In genomic region chr12:118183155-118183554, GRCh38 we compare ENCODE assay signal across 16 cellular contexts. TPM values are rescaled to one million over a fixed set of nuclear protein-coding genes. Genes with fewer than 3 reads are reported as not detected.
DNase-seq lines count a peak whose midpoint lies in the region; ATAC-seq, FAIRE-seq and TF ChIP-seq lines count a peak whose summit lies in the region.
"Had no signal": no experiment of that assay in that cellular context is flagged by ENCODE, and none has a peak within 500 bp of the region (broad histone marks: within the 10 kb centered on the region; RNA-seq: fewer than 3 reads in every experiment).

No MANE protein-coding gene starts in this region.

- peaks cover 11% of the 10 kb centered on the region for H3F3A ChIP-seq in SK-N-SH (replicated peaks; ENCODE audit: insufficient read depth)

- no peak overlapping the region for H3K4me3 Mint-ChIP-seq in activated CD4-positive, alpha-beta memory T cell treated with anti-CD3 and anti-CD28 coated beads for 36 hours
- H3K4me3 Mint-ChIP-seq: dendritic cell treated with granulocyte-macrophage colony-stimulating factor and Interleukin-4, amounts not matched to agents 40 ng/mL and 50 ng/mL, for 4 days had no signal

- no peaks in the 10 kb centered on the region for H3K9me2 ChIP-seq in SK-N-SH

- H3K4me2 ChIP-seq in SK-N-SH (peak overlapping the region; percentile 8; the same call in 1 of the 2 replicates), GM12878 (ENCODE audit: control insufficient read depth, insufficient read depth) (peak overlapping the region; percentile 62)

- SMC1A ChIA-PET in GM12878 (lab: Charles Lee; ENCODE audit: uncharacterized antibody, unreplicated experiment) = interaction anchor here (0.8 to 6.5 kb wide), 23 partner anchors 8 to 222 kb away, joined by 3 to 185 read pairs (median 5); partner anchors contain the start of genes PEBP1, SUDS3 and TAOK3

- TF ChIP-seq CTCF in SK-N-SH (IDR thresholded peaks at IDR 0.05) (no peak), GM12878 (IDR thresholded peaks at IDR 0.05 in 2 of 3, conservative IDR thresholded peaks at IDR 0.05 in 1 of 3; ENCODE audit: control insufficient read depth in 2 of 3, extremely low read depth in 1 of 3, insufficient read depth in 1 of 3, low read depth in 3 of 3, low read length in 3 of 3) (no peak), pancreas (IDR thresholded peaks at IDR 0.05) (no peak)

- peaks cover 16% of the 10 kb centered on the region for H3K36me3 Mint-ChIP-seq in activated CD4-positive, alpha-beta memory T cell treated with anti-CD3 and anti-CD28 coated beads for 36 hours

- POLR2A ChIA-PET in SK-N-SH (lab: Yijun Ruan, JAX) = interaction anchor here (3.2 kb wide), 1 partner anchor 193 kb away, joined by 13 read pairs; the partner anchor contains the start of gene SUDS3
- POLR2A ChIA-PET in GM12878 (lab: Charles Lee) = interaction anchor here (0.9 to 4.2 kb wide), 8 partner anchors 18 to 193 kb away, joined by 3 to 23 read pairs (median 5); partner anchors contain the start of gene SUDS3
- POLR2A ChIA-PET in activated CD4-positive, alpha-beta memory T cell treated with anti-CD3 and anti-CD28 coated beads for 36 hours (lab: Charles Lee) = interaction anchor here (1.5 kb wide), 1 partner anchor 192 kb away, joined by 4 read pairs; no protein-coding TSS in a partner anchor

- peak; percentile 7 for FAIRE-seq in GM12878 (lab: Jason Lieb, UNC)
- FAIRE-seq in pancreas (lab: Jason Lieb, UNC) = no peak
- FAIRE-seq: H1 had no signal

- no peak overlapping the region for H3K27ac Mint-ChIP-seq in activated CD4-positive, alpha-beta memory T cell treated with anti-CD3 and anti-CD28 coated beads for 36 hours
- H3K27ac Mint-ChIP-seq: dendritic cell treated with granulocyte-macrophage colony-stimulating factor and Interleukin-4, amounts not matched to agents 40 ng/mL and 50 ng/mL, for 4 days had no signal

- in situ Hi-C loops in GM12878 (cut with MboI) = loop anchor here (5.0 kb wide), 1 partner anchor 189 kb away; the partner anchor contains the start of gene TAOK3

- H3K4me1 ChIP-seq in SK-N-SH (ENCODE audit: control insufficient read depth in 1 of 2, insufficient read depth in 2 of 2, low read depth in 1 of 2, low read length in 1 of 2) (peaks cover 8 to 28% of the 10 kb centered on the region in 2 experiments; a peak in 3 of 4 replicates), GM12878 (ENCODE audit: control insufficient read depth, insufficient read depth, low read length) (peaks cover 27% of the 10 kb centered on the region), pancreas (peaks cover 13 to 38% (median 35%) of the 10 kb centered on the region in 3 donors)

- H3K27ac ChIP-seq in SK-N-SH (ENCODE audit: low read depth in 2 of 2, low read length in 1 of 2) (peak overlapping the region in 1 of 2 experiments; percentile 78; a peak in 2 of 4 replicates), GM12878 (ENCODE audit: control insufficient read depth, insufficient read depth) (peak overlapping the region; percentile 68), pancreas (peak overlapping the region; percentile 13 to 77 (median 73))
- H3K27ac ChIP-seq: parathyroid adenoma had no signal

- DNase-seq in SK-N-SH (no peak), GM12878 (ENCODE audit: low read depth, low spot score) (no peak), pancreas (no peak), T1000 (lab: John Stamatoyannopoulos, UW) (no peak), NCI-H1092 treated with DMSO at 0.1 percent for 48 hours (lab: John Stamatoyannopoulos, UW) (no peak)
- DNase-seq in activated CD4-positive, alpha-beta memory T cell treated with anti-CD3 and anti-CD28 coated beads for 36 hours = no peak
- DNase-seq: 8988T; activated T-cell treated with anti-CD3 and anti-CD28 coated beads, Interleukin-2, amount 50 U/mL, for 1 hour; COR-L47; mesendoderm; NCI-H2171 had no signal

- H3K9me3 ChIP-seq in SK-N-SH (no peaks in the 10 kb centered on the region), GM12878 (replicated peaks; ENCODE audit: control insufficient read depth, insufficient read depth, low read length) (no peaks in the 10 kb centered on the region), pancreas (no peaks in the 10 kb centered on the region)

- H3K79me2 ChIP-seq in SK-N-SH (ENCODE audit: insufficient read depth) (peaks cover 41% of the 10 kb centered on the region), GM12878 (ENCODE audit: control insufficient read depth, insufficient read depth, low read length) (no peaks in the 10 kb centered on the region)

- RAD21 ChIA-PET in GM12878 (lab: Charles Lee; ENCODE audit: unreplicated experiment) = interaction anchor here (0.6 to 9.1 kb wide), 12 partner anchors 7 to 192 kb away, joined by 3 to 166 read pairs (median 12); partner anchors contain the start of genes SUDS3 and TAOK3

- H3K9me3 Mint-ChIP-seq in activated CD4-positive, alpha-beta memory T cell treated with anti-CD3 and anti-CD28 coated beads for 36 hours = no peaks in the 10 kb centered on the region
- H3K9me3 Mint-ChIP-seq: dendritic cell treated with granulocyte-macrophage colony-stimulating factor and Interleukin-4, amounts not matched to agents 40 ng/mL and 50 ng/mL, for 4 days had no signal

- ATAC-seq in SK-N-SH treated with all-trans-retinoic acid at 6 μM for 48 hours (no peak), GM21825 (IDR thresholded peaks at IDR 0.05; ENCODE audit: unreplicated experiment) (peak; percentile 43), GM12878 (peak; percentile 66), pancreas (peak; percentile 35 to 71 (median 60))

- no peak for TF ChIP-seq RAD21 in SK-N-SH (IDR thresholded peaks at IDR 0.05; ENCODE audit: low read length)
- no peak for TF ChIP-seq RAD21 in GM12878 (IDR thresholded peaks at IDR 0.05; ENCODE audit: insufficient read depth, low read depth, low read length)

- H3K4me3 ChIP-seq in SK-N-SH (ENCODE audit: low read depth in 2 of 2, low read length in 1 of 2) (no peak overlapping the region), GM12878 (0 out of 2 replicates have a peak overlapping the region, but pooled peaks have one; percentile 21), pancreas (no peak overlapping the region)

- CTCF ChIA-PET in SK-N-SH (lab: Yijun Ruan, JAX) = interaction anchor here (0.6 to 9.9 kb wide), 14 partner anchors 9 to 212 kb away, joined by 3 to 267 read pairs (median 4); partner anchors contain the start of genes SUDS3 and TAOK3
- CTCF ChIA-PET in GM12878 (lab: Yijun Ruan, JAX) = interaction anchor here (0.7 to 7.1 kb wide), 27 partner anchors 8 to 192 kb away, joined by 3 to 277 read pairs (median 6); partner anchors contain the start of genes PEBP1, SUDS3 and TAOK3
- CTCF ChIA-PET in activated CD4-positive, alpha-beta memory T cell treated with anti-CD3 and anti-CD28 coated beads for 36 hours (lab: Charles Lee) = interaction anchor here (0.7 to 5.7 kb wide), 8 partner anchors 9 to 308 kb away, joined by 3 to 113 read pairs (median 4); partner anchors contain the start of gene SUDS3

- BruUV-seq in GM12878 (replicated peaks; lab: Mats Ljungman, UMichigan) = no TSS peak

- H4K20me1 ChIP-seq in SK-N-SH (ENCODE audit: insufficient read depth) = no peaks in the 10 kb centered on the region
- no peaks in the 10 kb centered on the region for H4K20me1 ChIP-seq in GM12878 (ENCODE audit: control insufficient read depth, insufficient read depth)

- H2AFZ ChIP-seq in SK-N-SH (ENCODE audit: low read depth) (no peak overlapping the region), GM12878 (ENCODE audit: control insufficient read depth, low read depth, low read length) (no peak overlapping the region)
- H2AFZ ChIP-seq: parathyroid adenoma had no signal

- no peaks in the 10 kb centered on the region for H3K27me3 Mint-ChIP-seq in activated CD4-positive, alpha-beta memory T cell treated with anti-CD3 and anti-CD28 coated beads for 36 hours
- H3K27me3 Mint-ChIP-seq: dendritic cell treated with granulocyte-macrophage colony-stimulating factor and Interleukin-4, amounts not matched to agents 40 ng/mL and 50 ng/mL, for 4 days had no signal

- TF ChIP-seq POLR2A in GM12878 (IDR thresholded peaks at IDR 0.05; ENCODE audit: low read depth, low read length) = no peak

- H3K9ac ChIP-seq in SK-N-SH (no peak overlapping the region; the same call in 1 of the 2 replicates), GM12878 (ENCODE audit: control insufficient read depth, insufficient read depth, low read length) (no peak overlapping the region)
- H3K9ac ChIP-seq: parathyroid adenoma had no signal

- H3K4me1 Mint-ChIP-seq in activated CD4-positive, alpha-beta memory T cell treated with anti-CD3 and anti-CD28 coated beads for 36 hours (ENCODE audit: low read depth) = peaks cover 20% of the 10 kb centered on the region

- no peak for TF ChIP-seq EP300 in SK-N-SH (IDR thresholded peaks at IDR 0.05; ENCODE audit: borderline replicate concordance in 1 of 2, low read depth in 1 of 2, low read length in 1 of 2)
- no peak; a peak in 1 of 4 replicates for TF ChIP-seq EP300 in GM12878 (IDR thresholded peaks at IDR 0.05; ENCODE audit: borderline replicate concordance in 1 of 2, control insufficient read depth in 1 of 2, low read depth in 2 of 2, low read length in 2 of 2)

- H3K36me3 ChIP-seq in SK-N-SH (replicated peaks in 1 of 2; ENCODE audit: control insufficient read depth in 1 of 2, insufficient read depth in 2 of 2, low read length in 1 of 2) (peaks cover 3 to 13% of the 10 kb centered on the region in 2 experiments), GM12878 (ENCODE audit: control insufficient read depth in 2 of 2, insufficient read depth in 2 of 2, low read length in 1 of 2) (peaks cover 9 to 12% of the 10 kb centered on the region in 2 experiments), pancreas (peaks cover 0 to 7% (median 0%) of the 10 kb centered on the region in 3 donors)

- intact Hi-C loops in GM12878 (cut with micrococcal nuclease; ENCODE audit: unreplicated experiment) = loop anchor here (2.0 to 5.0 kb wide), 3 partner anchors 54 to 174 kb away; no protein-coding TSS in a partner anchor
- intact Hi-C loops in pancreas (cut with DNase I) = loop anchor here in 2 of 3 donors (5.0 to 10.0 kb wide), 2 partner anchors 192 to 194 kb away; partner anchors contain the start of genes SUDS3 (in 2 of the 2) and TAOK3 (in 1 of the 2)
- intact Hi-C loops in activated CD4-positive, alpha-beta memory T cell treated with anti-CD3 and anti-CD28 coated beads for 36 hours (cut with micrococcal nuclease) = loop anchor here (5.0 kb wide), 1 partner anchor 174 kb away; no protein-coding TSS in a partner anchor

- H3K27me3 ChIP-seq in SK-N-SH (ENCODE audit: insufficient read depth) (no peaks in the 10 kb centered on the region), GM12878 (replicated peaks in 1 of 2; ENCODE audit: control insufficient read depth in 2 of 2, insufficient read depth in 2 of 2, low read length in 1 of 2) (no peaks in the 10 kb centered on the region), pancreas (no peaks in the 10 kb centered on the region)

RNA-seq across cellular contexts. Expression of gene PEBP1, which starts 47.2 kb away (rescaled TPM):
- polyA plus RNA-seq in SK-N-SH (2012; rRNA removed) = 186 and 219 TPM in 2 replicates
- polyA plus RNA-seq in SK-N-SH (2012; cell fraction: cytosol; rRNA removed) = 169 and 192 TPM in 2 replicates
- polyA plus RNA-seq in SK-N-SH (2012; cell fraction: nucleus; rRNA removed) = 117 and 126 TPM in 2 replicates
- 11.8 and 17.9 TPM in 2 replicates for total RNA-seq in GM12878 (2013; cell fraction: nucleolus; rRNA removed)
- total RNA-seq in GM12878 (2014; rRNA removed) = 222 and 228 TPM in 2 replicates
- total RNA-seq in GM12878 (2014; rRNA removed; fragmentation: Illumina TruSeq; extraction: Trizol) = 181 and 208 TPM in 2 replicates
- 186 and 193 TPM in 2 replicates for total RNA-seq in GM12878 (2021)
- 97.1 TPM for polyA plus RNA-seq in GM12878 (2011; ENCODE audit: low read depth)
- polyA plus RNA-seq in GM12878 (2011; rRNA removed) = 147 and 217 TPM in 2 replicates
- 244 and 255 TPM in 2 replicates for polyA plus RNA-seq in GM12878 (2011; cell fraction: cytosol; rRNA removed)
- polyA plus RNA-seq in GM12878 (2011; cell fraction: nucleus; rRNA removed) = 105 and 119 TPM in 2 replicates
- 140 and 147 TPM in 2 replicates for polyA plus RNA-seq in GM12878 (2012)
- 153 and 203 TPM in 2 replicates for polyA plus RNA-seq in GM12878 (2014; fragmentation: Illumina TruSeq; extraction: Trizol)
- 100 to 1,000 TPM in 1 of 2 experiments, 10 to 100 TPM in 1; 79.4 to 150 TPM for polyA plus RNA-seq in GM12878 (2014; fragmentation: Nextera tagmentation; extraction: Ambion mirVana)
- polyA plus RNA-seq in GM12878 (2014; rRNA removed) = 179 and 205 TPM in 2 replicates
- 100 to 1,000 TPM; 413 to 415 TPM for polyA plus RNA-seq in GM12878 (2016; fragmentation: Nextera tagmentation; extraction: Ambion mirVana)
- polyA minus RNA-seq in GM12878 (2011; rRNA and poly(A)+ RNA removed) = 85.2 and 117 TPM in 2 replicates
- polyA minus RNA-seq in GM12878 (2011; cell fraction: cytosol; rRNA and poly(A)+ RNA removed) = 50.8 and 57.1 TPM in 2 replicates
- polyA minus RNA-seq in GM12878 (2011; cell fraction: nucleus; rRNA and poly(A)+ RNA removed) = 14.5 and 28.7 TPM in 2 replicates
- 100 to 1,000 TPM; 106 to 146 (median 132) TPM for total RNA-seq in pancreas
- 100 to 1,000 TPM; 216 to 287 TPM for polyA plus RNA-seq in pancreas
- 100 to 1,000 TPM; 128 to 132 TPM for total RNA-seq in activated CD4-positive, alpha-beta memory T cell treated with anti-CD3 and anti-CD28 coated beads for 36 hours
